ENCODE assay signal across 14 cellular contexts in genomic region chr10:60809157-60809556, GRCh38. TPM values are rescaled to one million over a fixed set of nuclear protein-coding genes. Genes with fewer than 3 reads are reported as not detected.
DNase-seq lines count a peak whose midpoint lies in the region; ATAC-seq and TF ChIP-seq lines count a peak whose summit lies in the region.
"Had no signal": no experiment of that assay in that cellular context is flagged by ENCODE, and none has a peak within 500 bp of the region (broad histone marks: within the 10 kb centered on the region; RNA-seq: fewer than 3 reads in every experiment).

No MANE protein-coding gene starts in this region.

- H3K4ac ChIP-seq in trophoblast cell (ENCODE audit: low read depth, low read length) = no peak overlapping the region

- no peaks in the 10 kb centered on the region for H3K27me3 ChIP-seq in trophoblast cell (ENCODE audit: insufficient read depth, low read length)
- H3K27me3 ChIP-seq: BLaER1 treated with 17β-estradiol and CSF1 and Interleukin-3, amounts not matched to agents 10 nM and 100 nM had no signal

- H4K8ac ChIP-seq in trophoblast cell (ENCODE audit: low read depth, low read length) = no peak overlapping the region

- peaks cover 0 to 4% of the 10 kb centered on the region in 2 experiments for H3K4me1 ChIP-seq in trophoblast cell (ENCODE audit: control insufficient read depth in 1 of 2, insufficient read depth in 2 of 2, low read length in 2 of 2)

- no peak overlapping the region for H4K12ac ChIP-seq in trophoblast cell (ENCODE audit: low read depth, low read length)

- H3K36me3 ChIP-seq in trophoblast cell (ENCODE audit: control insufficient read depth in 1 of 2, insufficient read depth in 2 of 2, low read length in 2 of 2) = no peaks in the 10 kb centered on the region

- TF ChIP-seq CTCF in cardiac fibroblast (IDR thresholded peaks at IDR 0.05; ENCODE audit: low read depth, low read length) = no peak

- no CpG with 5 or more reads among the region's 3 CpGs for WGBS in trophoblast cell (ENCODE audit: extremely low coverage, insufficient coverage, insufficient read length)

- H3K79me2 ChIP-seq in trophoblast cell (ENCODE audit: control insufficient read depth, insufficient read depth, low read length, poor library complexity) = no peaks in the 10 kb centered on the region

- no peak overlapping the region for H2AK5ac ChIP-seq in trophoblast cell (ENCODE audit: low read length)

- peak; percentile 32 for DNase-seq in ELR (ENCODE audit: low read depth)
- peak; percentile 70 for DNase-seq in NCI-H226
- DNase-seq in cardiac fibroblast (ENCODE audit: low read depth in 2 of 2) = peak; percentile 80 to 93
- DNase-seq in trophoblast cell = peak; percentile 48 to 87
- DNase-seq in T-helper 9 cell = no peak
- no peak for DNase-seq in epidermal melanocyte (ENCODE audit: insufficient read length, low spot score)
- DNase-seq in NCI-H446 treated with DMSO at 0.1 percent for 48 hours (lab: John Stamatoyannopoulos, UW) = no peak
- DNase-seq: activated T-cell treated with anti-CD3 and anti-CD28 coated beads, Interleukin-2, amount 50 U/mL, for 4 hours; amygdala; stimulated activated CD4-positive, alpha-beta T cell treated with anti-CD3 and anti-CD28 coated beads, Interleukin-4, amount 100 ng/mL, for 1 hour; SW 1271 had no signal

- no peak overlapping the region for H3K23ac ChIP-seq in trophoblast cell (ENCODE audit: low read length)

- H3K4me3 ChIP-seq in cardiac fibroblast (replicated peaks in 1 of 2; ENCODE audit: low read depth in 2 of 2, low read length in 2 of 2) (no peak overlapping the region), trophoblast cell (ENCODE audit: low read depth, low read length) (no peak overlapping the region)
- H3K4me3 ChIP-seq: BLaER1 treated with 17β-estradiol and CSF1 and Interleukin-3, amounts not matched to agents 10 nM and 100 nM had no signal

- H3K9me3 ChIP-seq in trophoblast cell (ENCODE audit: insufficient read depth, low read depth, low read length) = no peaks in the 10 kb centered on the region
- H3K9me3 ChIP-seq: BLaER1 treated with 17β-estradiol and CSF1 and Interleukin-3, amounts not matched to agents 10 nM and 100 nM had no signal

- ATAC-seq in GM21390 (IDR thresholded peaks at IDR 0.05; ENCODE audit: unreplicated experiment) = no peak
- ATAC-seq: activated T-cell treated with anti-CD3 and anti-CD28 coated beads, Interleukin-2, amount 50 U/mL, for 4 hours; stimulated activated effector memory CD8-positive, alpha-beta T cell treated with anti-CD3 and anti-CD28 coated beads, Interleukin-12 subunit alpha, Interleukin-12 subunit beta, amount 100 ng/mL, for 72 hours had no signal

- H3K9ac ChIP-seq in trophoblast cell (ENCODE audit: low read length) = no peak overlapping the region
- H3K9ac ChIP-seq: BLaER1 treated with 17β-estradiol and CSF1 and Interleukin-3, amounts not matched to agents 10 nM and 100 nM had no signal

- H2BK12ac ChIP-seq in trophoblast cell (ENCODE audit: low read length) = no peak overlapping the region

- H3K4me2 ChIP-seq in trophoblast cell (ENCODE audit: low read length) = no peak overlapping the region

- H2BK5ac ChIP-seq in trophoblast cell (ENCODE audit: low read depth, low read length, poor library complexity) = no peak overlapping the region

- no peak overlapping the region for H3K18ac ChIP-seq in trophoblast cell (ENCODE audit: low read length)

- H3K14ac ChIP-seq in trophoblast cell (ENCODE audit: low read length) = no peak overlapping the region

- H4K91ac ChIP-seq in trophoblast cell (ENCODE audit: low read depth, low read length) = no peak overlapping the region

- H3K79me1 ChIP-seq in trophoblast cell (ENCODE audit: low read length) = no peaks in the 10 kb centered on the region

- H2BK120ac ChIP-seq in trophoblast cell (ENCODE audit: insufficient read depth, low read length, poor library complexity) = no peak overlapping the region

- H3K27ac ChIP-seq in trophoblast cell (ENCODE audit: low read depth, low read length) = no peak overlapping the region
- H3K27ac ChIP-seq: BLaER1 treated with 17β-estradiol and CSF1 and Interleukin-3, amounts not matched to agents 10 nM and 100 nM had no signal

- H2AFZ ChIP-seq in trophoblast cell (ENCODE audit: insufficient read depth, low read length, poor library complexity) = no peak overlapping the region

RNA-seq across cellular contexts. Expression of gene CDK1, which starts 30.9 kb away (rescaled TPM):
- polyA plus RNA-seq in trophoblast cell (2013) = 64.0 and 65.3 TPM in 2 replicates

Comparison
In these comparisons a context has a peak if more than half of its experiments do, and no peak if none do; other contexts are left out.
1. DNase-seq: peak in ELR (single experiment), NCI-H226 (single experiment), cardiac fibroblast (2 of 2) and trophoblast cell (2 of 2); none in T-helper 9 cell (single experiment), epidermal melanocyte (single experiment) and NCI-H446 treated with DMSO at 0.1 percent for 48 hours (single experiment).